In the genomic region with DNA sequence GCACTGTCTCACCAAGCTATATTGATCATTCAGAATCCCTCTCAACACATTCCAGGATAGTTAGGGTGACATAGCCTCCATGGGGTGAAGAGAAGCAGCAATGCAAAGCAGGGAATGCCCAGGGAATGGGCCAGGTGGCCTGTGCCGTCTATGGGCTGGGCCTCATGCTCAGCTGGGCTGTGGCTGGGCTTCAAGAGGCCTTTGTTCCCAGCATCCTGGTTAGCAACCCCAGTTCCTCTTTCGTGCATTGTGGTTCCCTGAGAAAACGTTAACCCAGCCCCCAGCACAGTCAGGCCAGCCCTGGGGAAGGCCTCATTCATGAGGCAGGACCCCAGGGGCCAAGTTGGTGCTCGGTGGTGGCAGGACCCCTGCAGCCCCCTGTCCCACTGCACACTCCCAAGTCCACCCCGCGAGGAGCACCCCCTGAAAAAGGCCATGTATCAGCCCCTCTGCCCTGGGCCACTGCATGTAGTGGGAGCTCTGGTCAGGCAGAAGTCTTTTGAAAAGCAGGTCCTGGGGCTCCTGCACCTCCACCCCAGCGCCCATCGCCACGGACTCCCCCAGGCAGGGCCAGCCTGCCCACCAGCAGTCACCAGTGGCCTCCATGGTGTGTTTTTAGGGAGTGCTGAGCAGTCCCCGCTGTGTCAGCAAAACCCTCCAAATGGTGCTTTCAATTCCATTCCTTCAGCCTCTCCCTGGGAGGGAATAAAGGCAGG, we compare ENCODE assay signal across 1 cellular context.
TF ChIP-seq lines count a peak whose summit lies in the region.

No MANE protein-coding gene starts in this region.

TF ChIP-seq in SK-N-SH, 30 proteins besides CTCF, POLR2A, EP300 and RAD21 (continued from another document):
- TF ChIP-seq REST (IDR thresholded peaks at IDR 0.05; ENCODE audit: low read depth, low read length) (no peak), NRF1 (IDR thresholded peaks at IDR 0.05; ENCODE audit: low read depth, low read length) (no peak)
